Comparison of ENCODE assay signal across 8 cellular contexts in the genomic region with DNA sequence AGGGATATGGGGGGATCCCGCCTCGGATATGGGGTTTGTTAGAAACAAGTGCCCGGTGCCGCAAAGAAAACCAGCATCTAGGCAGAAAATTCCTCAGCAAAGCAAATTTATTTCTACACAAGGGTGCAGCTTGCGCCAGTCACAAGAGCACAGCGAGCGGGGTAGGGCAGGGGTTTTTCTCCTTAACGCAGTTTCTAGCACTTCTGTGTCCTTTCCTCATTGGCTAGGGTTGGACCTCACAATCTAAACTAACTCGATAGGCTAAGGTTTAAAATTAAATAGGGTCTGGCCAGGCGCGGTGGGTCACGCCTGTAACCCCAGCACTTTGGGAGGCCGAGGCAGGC. TPM values are rescaled to one million over a fixed set of nuclear protein-coding genes. Genes with fewer than 3 reads are reported as not detected.
A peak's percentile ranks its signal among the peaks of the same experiment; 100 is the strongest.
DNase-seq lines count a peak whose midpoint lies in the region; ATAC-seq and TF ChIP-seq lines count a peak whose summit lies in the region.

No MANE protein-coding gene starts in this region.

- intact Hi-C loops in Caco-2 (cut with micrococcal nuclease; ENCODE audit: unreplicated experiment): loop anchor here (1.0 to 5.0 kb wide), 2 partner anchors 16 to 328 kb away; partner anchors contain the start of genes ZNF20 and ZNF491

- CTCF ChIA-PET in Caco-2 (lab: Charles Lee): interaction anchor here (0.7 to 1.6 kb wide), 2 partner anchors 17 to 488 kb away, joined by 3 to 14 read pairs; partner anchors contain the start of gene ZNF491

- in situ Hi-C loops in astrocyte of the cerebellum (cut with HindIII; ENCODE audit: low sequenced_read_pairs): no loop called here

- H3K9ac ChIP-seq in Karpas-422 (ENCODE audit: low read length): peak overlapping the region; percentile 84

- H2AFZ ChIP-seq in Karpas-422 (ENCODE audit: low read length): 0 out of 2 replicates have a peak overlapping the region, but pooled peaks have one; percentile 86

- no peak for DNase-seq in Caco-2
- DNase-seq in Karpas-422: peak; percentile 54
- DNase-seq in astrocyte of the cerebellum (ENCODE audit: low read depth): no peak
- DNase-seq in iPS-NIHi7 (ENCODE audit: extremely low spot score): peak; percentile 14
- no peak for DNase-seq in stimulated activated effector memory CD8-positive, alpha-beta T cell treated with anti-CD3 and anti-CD28 coated beads, Interleukin-12 subunit alpha, Interleukin-12 subunit beta, amount 100 ng/mL, for 72 hours (ENCODE audit: low spot score in 2 of 2)
- DNase-seq in HuH-7.5 (ENCODE audit: low spot score): no peak

- peaks cover 6% of the 10 kb centered on the region for H3K4me1 Mint-ChIP-seq in Caco-2 (ENCODE audit: low read depth, unreplicated experiment)
- peaks cover 20% of the 10 kb centered on the region for H3K4me1 Mint-ChIP-seq in stimulated activated effector memory CD8-positive, alpha-beta T cell treated with anti-CD3 and anti-CD28 coated beads, Interleukin-12 subunit alpha, Interleukin-12 subunit beta, amount 100 ng/mL, for 72 hours

- H3K79me2 ChIP-seq in Karpas-422 (ENCODE audit: low read length): peaks cover 29% of the 10 kb centered on the region

- H3K27me3 Mint-ChIP-seq in Caco-2 (ENCODE audit: insufficient read depth, unreplicated experiment): no peaks in the 10 kb centered on the region

- H3K9me3 ChIP-seq in Caco-2: no peaks in the 10 kb centered on the region; the same call in 1 of the 2 replicates
- H3K9me3 ChIP-seq in Karpas-422 (ENCODE audit: low read length): no peaks in the 10 kb centered on the region

- H3K4me3 ChIP-seq in Caco-2 (ENCODE audit: low read depth, low read length) (peak overlapping the region; percentile 93), Karpas-422 (ENCODE audit: low read length) (peak overlapping the region; percentile 83), astrocyte of the cerebellum (ENCODE audit: low read depth, low read length) (peak overlapping the region; percentile 84)

- no peaks in the 10 kb centered on the region for H3K9me3 Mint-ChIP-seq in Caco-2 (ENCODE audit: unreplicated experiment)
- no peaks in the 10 kb centered on the region for H3K9me3 Mint-ChIP-seq in stimulated activated effector memory CD8-positive, alpha-beta T cell treated with anti-CD3 and anti-CD28 coated beads, Interleukin-12 subunit alpha, Interleukin-12 subunit beta, amount 100 ng/mL, for 72 hours

- H3K4me1 ChIP-seq in Caco-2 (peaks cover 5% of the 10 kb centered on the region; the same call in 1 of the 2 replicates), Karpas-422 (ENCODE audit: low read length) (peaks cover 13% of the 10 kb centered on the region)

- H3K27me3 ChIP-seq in Caco-2 (replicated peaks; ENCODE audit: control insufficient read depth, insufficient read depth, low read length) (no peaks in the 10 kb centered on the region), Karpas-422 (ENCODE audit: low read length) (no peaks in the 10 kb centered on the region)

- H3K4me2 ChIP-seq in Karpas-422 (ENCODE audit: low read depth, low read length, poor library complexity, severe bottlenecking): peak overlapping the region; percentile 81

- POLR2A ChIA-PET in Caco-2 (lab: Charles Lee): interaction anchor here (0.6 kb wide), 2 partner anchors 56 to 586 kb away, joined by 3 to 4 read pairs; partner anchors contain the start of gene ZNF799

- no peaks in the 10 kb centered on the region for H4K20me1 ChIP-seq in Karpas-422 (ENCODE audit: insufficient read depth, low read depth, low read length)

- no peaks in the 10 kb centered on the region for H3K9me2 ChIP-seq in Karpas-422 (replicated peaks; ENCODE audit: insufficient read depth, low read length)

- BruUV-seq in Caco-2 (replicated peaks; lab: Mats Ljungman, UMichigan): no TSS peak

- TF ChIP-seq CTCF in Caco-2 (IDR thresholded peaks at IDR 0.05; ENCODE audit: insufficient read depth in 1 of 2, low read depth in 1 of 2, low read length in 1 of 2, severe bottlenecking in 1 of 2, unreplicated experiment in 1 of 2) (no peak), astrocyte of the cerebellum (IDR thresholded peaks at IDR 0.05; ENCODE audit: low read depth, low read length, missing control alignments) (no peak)

- peak overlapping the region; percentile 86 for H3K4me3 Mint-ChIP-seq in Caco-2 (ENCODE audit: unreplicated experiment)
- H3K4me3 Mint-ChIP-seq in stimulated activated effector memory CD8-positive, alpha-beta T cell treated with anti-CD3 and anti-CD28 coated beads, Interleukin-12 subunit alpha, Interleukin-12 subunit beta, amount 100 ng/mL, for 72 hours: peak overlapping the region; percentile 83

- H3K36me3 ChIP-seq in Caco-2 (ENCODE audit: control insufficient read depth, insufficient read depth, low read length) (no peaks in the 10 kb centered on the region), Karpas-422 (ENCODE audit: insufficient read depth, low read length) (no peaks in the 10 kb centered on the region; the same call in 1 of the 2 replicates)

- peak overlapping the region; percentile 90 for H3K27ac Mint-ChIP-seq in Caco-2 (ENCODE audit: unreplicated experiment)
- H3K27ac Mint-ChIP-seq in stimulated activated effector memory CD8-positive, alpha-beta T cell treated with anti-CD3 and anti-CD28 coated beads, Interleukin-12 subunit alpha, Interleukin-12 subunit beta, amount 100 ng/mL, for 72 hours: no peak overlapping the region

- H3K36me3 Mint-ChIP-seq in Caco-2 (ENCODE audit: insufficient read depth, unreplicated experiment): peaks cover 28% of the 10 kb centered on the region
- no peaks in the 10 kb centered on the region for H3K36me3 Mint-ChIP-seq in stimulated activated effector memory CD8-positive, alpha-beta T cell treated with anti-CD3 and anti-CD28 coated beads, Interleukin-12 subunit alpha, Interleukin-12 subunit beta, amount 100 ng/mL, for 72 hours

- H3K27ac ChIP-seq in Karpas-422 (ENCODE audit: low read length): no peak overlapping the region

- ATAC-seq in stimulated activated effector memory CD8-positive, alpha-beta T cell treated with anti-CD3 and anti-CD28 coated beads, Interleukin-12 subunit alpha, Interleukin-12 subunit beta, amount 100 ng/mL, for 72 hours: peak; percentile 2
- ATAC-seq in HG02840 (IDR thresholded peaks at IDR 0.05; ENCODE audit: low FRiP score, unreplicated experiment) (no peak), GM19351 (IDR thresholded peaks at IDR 0.05; ENCODE audit: unreplicated experiment) (no peak)

RNA-seq across cellular contexts. Expression of gene ZNF440, which starts 0.6 kb away (rescaled TPM):
- total RNA-seq in Caco-2 (2022): 12.5 and 13.4 TPM in 2 replicates
- total RNA-seq in Karpas-422 (2014; rRNA removed; shearing (Covaris generic); ENCODE audit: low replicate concordance): 19.2 and 19.6 TPM in 2 replicates

RNA-seq across cellular contexts. Expression of gene ZNF491, which starts 16.4 kb away (rescaled TPM):
- 0.20 and 0.56 TPM in 2 replicates for total RNA-seq in Caco-2 (2022)
- total RNA-seq in Karpas-422 (2014; rRNA removed; shearing (Covaris generic); ENCODE audit: low replicate concordance): 2.2 and 3.1 TPM in 2 replicates

RNA-seq across cellular contexts. Expression of gene ZNF439, which starts 33.8 kb away (rescaled TPM):
- 2.3 and 3.1 TPM in 2 replicates for total RNA-seq in Caco-2 (2022)
- total RNA-seq in Karpas-422 (2014; rRNA removed; shearing (Covaris generic); ENCODE audit: low replicate concordance): 16.5 and 19.4 TPM in 2 replicates

RNA-seq across cellular contexts. Expression of gene ZNF441, which starts 47.9 kb away (rescaled TPM):
- total RNA-seq in Caco-2 (2022): 3.2 and 4.4 TPM in 2 replicates
- total RNA-seq in Karpas-422 (2014; rRNA removed; shearing (Covaris generic); ENCODE audit: low replicate concordance): 15.8 and 16.4 TPM in 2 replicates

Comparison
In these comparisons a context has a peak if more than half of its experiments do, and no peak if none do; other contexts are left out.
1. DNase-seq: peak in Karpas-422 (single experiment) and iPS-NIHi7 (single experiment); none in Caco-2 (0 of 2), astrocyte of the cerebellum (single experiment), stimulated activated effector memory CD8-positive, alpha-beta T cell treated with anti-CD3 and anti-CD28 coated beads, Interleukin-12 subunit alpha, Interleukin-12 subunit beta, amount 100 ng/mL, for 72 hours (0 of 2) and HuH-7.5 (single experiment).
2. Peak in every context shown above with its lines, with median percentiles within 50 percentile points of each other: H3K4me3 ChIP-seq.